Comparison of ENCODE assay signal across 8 cellular contexts in genomic region chr3:169765281-169765624, GRCh38. TPM values are rescaled to one million over a fixed set of nuclear protein-coding genes. Genes with fewer than 3 reads are reported as not detected.
DNase-seq lines count a peak whose midpoint lies in the region; ATAC-seq and TF ChIP-seq lines count a peak whose summit lies in the region.

No MANE protein-coding gene starts in this region.

- H3K4me1 ChIP-seq in BE2C: no peaks in the 10 kb centered on the region

- peaks cover 31% of the 10 kb centered on the region for H3K9me3 Mint-ChIP-seq in nephron progenitor cell

- DNase-seq in BE2C (no peak), MG63 (no peak), dorsolateral prefrontal cortex (no peak), nephron progenitor cell (no peak), cerebellar nuclear complex (lab: John Stamatoyannopoulos, UW) (no peak), epidermal melanocyte (ENCODE audit: insufficient read length, low spot score) (no peak), GM19238 (ENCODE audit: insufficient read length, low spot score) (no peak)

- peaks cover 17% of the 10 kb centered on the region for H3K36me3 Mint-ChIP-seq in nephron progenitor cell (ENCODE audit: low read depth)

- no peak for ATAC-seq in GM21360 (IDR thresholded peaks at IDR 0.05; ENCODE audit: unreplicated experiment)

- no peaks in the 10 kb centered on the region for H3K27me3 ChIP-seq in BE2C
- no peaks in the 10 kb centered on the region for H3K27me3 ChIP-seq in MG63
- H3K27me3 ChIP-seq in dorsolateral prefrontal cortex: no peaks in the 10 kb centered on the region

- intact Hi-C loops in dorsolateral prefrontal cortex (cut with DNase I): loop anchor here (5.0 to 10.0 kb wide), 5 partner anchors 50 to 618 kb away; partner anchors contain the start of genes SKIL (in 2 of the 2), LRRC34 (in 1 of the 2), LRRIQ4 (in 1 of the 2) and PHC3 (in 1 of the 2)

- H3K27me3 Mint-ChIP-seq in nephron progenitor cell (ENCODE audit: low read depth, poor library complexity): peaks cover 3% of the 10 kb centered on the region

- peak overlapping the region; percentile 79 for H3K4me3 ChIP-seq in BE2C (ENCODE audit: low read depth, low read length)
- H3K4me3 ChIP-seq in MG63: peak overlapping the region; percentile 78
- peak overlapping the region; percentile 63 to 98 (median 89) for H3K4me3 ChIP-seq in dorsolateral prefrontal cortex

- H3K27ac ChIP-seq in dorsolateral prefrontal cortex: peak overlapping the region; percentile 86 to 100 (median 97)

- H3K9me3 ChIP-seq in BE2C: no peaks in the 10 kb centered on the region
- peaks cover 8% of the 10 kb centered on the region for H3K9me3 ChIP-seq in MG63

- peak overlapping the region; percentile 89 for H3K4me3 Mint-ChIP-seq in nephron progenitor cell

- H3K4me1 Mint-ChIP-seq in nephron progenitor cell: peaks cover 10% of the 10 kb centered on the region

- TF ChIP-seq CTCF in BE2C (IDR thresholded peaks at IDR 0.05; ENCODE audit: low read depth, low read length) (no peak), dorsolateral prefrontal cortex (IDR thresholded peaks at IDR 0.05 in 54 of 56, conservative IDR thresholded peaks at IDR 0.05 in 2 of 56; ENCODE audit: low read depth in 1 of 56, partially characterized antibody in 56 of 56) (peak in 2 of 56 donors; percentile 0 to 2), nephron progenitor cell (IDR thresholded peaks at IDR 0.05) (no peak)

- H3K36me3 ChIP-seq in BE2C: no peaks in the 10 kb centered on the region
- H3K36me3 ChIP-seq in MG63: no peaks in the 10 kb centered on the region

- no peak overlapping the region for H3K27ac Mint-ChIP-seq in nephron progenitor cell

RNA-seq across cellular contexts. Expression of gene TERC, which starts 0.4 kb away (rescaled TPM):
- 6.2 TPM for polyA plus RNA-seq in BE2C (2012; ENCODE audit: insufficient read depth, insufficient read length, low read depth)
- 149 and 154 TPM in 2 replicates for total RNA-seq in MG63 (2014; rRNA removed; shearing (Covaris generic); ENCODE audit: low replicate concordance)
- total RNA-seq in dorsolateral prefrontal cortex: 10 to 100 TPM in 10 of 120 experiments, 1 to 10 TPM in 68, not detected in 42; 1.6 to 15.3 (median 4.5) TPM

RNA-seq across cellular contexts. Expression of gene ACTRT3, which starts 4.1 kb away (rescaled TPM):
- polyA plus RNA-seq in BE2C (2012; ENCODE audit: insufficient read depth, insufficient read length, low read depth): 2.4 TPM
- 4.3 and 6.0 TPM in 2 replicates for total RNA-seq in MG63 (2014; rRNA removed; shearing (Covaris generic); ENCODE audit: low replicate concordance)
- total RNA-seq in dorsolateral prefrontal cortex: 10 to 100 TPM in 3 of 120 experiments, 1 to 10 TPM in 111, under 1 TPM in 6; 0.67 to 18.0 (median 2.1) TPM

RNA-seq across cellular contexts. Expression of gene MYNN, which starts 7.9 kb away (rescaled TPM):
- polyA plus RNA-seq in BE2C (2012; ENCODE audit: insufficient read depth, insufficient read length, low read depth): 27.0 TPM
- total RNA-seq in MG63 (2014; rRNA removed; shearing (Covaris generic); ENCODE audit: low replicate concordance): 22.9 and 33.0 TPM in 2 replicates
- 10 to 100 TPM in 118 of 120 experiments, 1 to 10 TPM in 2; 9.5 to 20.4 (median 13.4) TPM for total RNA-seq in dorsolateral prefrontal cortex

RNA-seq across cellular contexts. Expression of gene LRRIQ4, which starts 47.4 kb away (rescaled TPM):
- not detected for polyA plus RNA-seq in BE2C (2012; ENCODE audit: insufficient read depth, insufficient read length, low read depth)
- not detected in 2 replicates for total RNA-seq in MG63 (2014; rRNA removed; shearing (Covaris generic); ENCODE audit: low replicate concordance)
- total RNA-seq in dorsolateral prefrontal cortex: 1 to 10 TPM in 17 of 120 experiments, under 1 TPM in 83, not detected in 20; 0.23 to 1.8 (median 0.58) TPM

RNA-seq across cellular contexts. Expression of gene LRRC34, which starts 47.5 kb away (rescaled TPM):
- polyA plus RNA-seq in BE2C (2012; ENCODE audit: insufficient read depth, insufficient read length, low read depth): 2.6 TPM
- 3.9 and 12.2 TPM in 2 replicates for total RNA-seq in MG63 (2014; rRNA removed; shearing (Covaris generic); ENCODE audit: low replicate concordance)
- total RNA-seq in dorsolateral prefrontal cortex: 10 to 100 TPM in 85 of 120 experiments, 1 to 10 TPM in 35; 4.9 to 20.1 (median 11.4) TPM
